In the genomic region with DNA sequence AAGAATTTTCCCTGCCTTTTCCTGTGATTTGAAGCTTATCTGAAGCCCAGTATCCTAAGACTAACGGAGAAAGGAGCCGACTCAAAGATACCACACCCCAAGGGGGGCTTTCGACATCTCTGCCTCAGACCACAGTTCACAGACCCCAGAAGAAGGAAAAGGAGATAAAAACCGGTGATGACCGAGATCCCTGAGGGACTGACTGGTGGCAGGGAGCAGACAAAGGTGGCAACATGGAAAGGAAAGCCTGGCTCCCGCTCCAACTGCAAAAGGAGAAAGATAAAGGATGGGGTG, we compare ENCODE assay signal across 8 cellular contexts. TPM values are rescaled to one million over a fixed set of nuclear protein-coding genes. Genes with fewer than 3 reads are reported as not detected.
DNase-seq lines count a peak whose midpoint lies in the region; ATAC-seq, FAIRE-seq and TF ChIP-seq lines count a peak whose summit lies in the region.

No MANE protein-coding gene starts in this region.

- H2BK120ac ChIP-seq in mesendoderm (ENCODE audit: low read depth, low read length) = no peak overlapping the region

- H3K36me3 ChIP-seq in A673 (ENCODE audit: insufficient read depth, low read length, poor library complexity, severe bottlenecking) (no peaks in the 10 kb centered on the region), bronchial epithelial cell (ENCODE audit: control insufficient read depth, insufficient read depth, low read length) (no peaks in the 10 kb centered on the region), mesendoderm (ENCODE audit: control insufficient read depth, insufficient read depth, low read length) (no peaks in the 10 kb centered on the region), aorta (ENCODE audit: control insufficient read depth in 1 of 2, insufficient read depth in 2 of 2, low read length in 1 of 2) (no peaks in the 10 kb centered on the region)

- peaks cover 5% of the 10 kb centered on the region for H3K79me1 ChIP-seq in mesendoderm (ENCODE audit: low read length)

- H2BK15ac ChIP-seq in mesendoderm (replicated peaks; ENCODE audit: low read depth) = no peak overlapping the region

- intact Hi-C loops in A673 (cut with micrococcal nuclease; ENCODE audit: unreplicated experiment) (loop anchor here (10.0 kb wide), 1 partner anchor 102 kb away; the partner anchor contains the start of genes KCTD20 and PXT1), aorta (cut with DNase I) (loop anchor here (5.0 kb wide), 4 partner anchors 46 to 159 kb away; partner anchors contain the start of genes ETV7 (in 1 of the 2), KCTD20 (in 1 of the 2), PXT1 (in 1 of the 2) and SRSF3 (in 1 of the 2))

- H3K79me2 ChIP-seq in mesendoderm (ENCODE audit: control insufficient read depth, insufficient read depth, low read length) = peaks cover 23% of the 10 kb centered on the region

- ATAC-seq in aorta (ENCODE audit: low FRiP score) = no peak
- ATAC-seq in HG03457 (IDR thresholded peaks at IDR 0.05; ENCODE audit: unreplicated experiment) = no peak

- peak overlapping the region; percentile 53 for H3K4me2 ChIP-seq in mesendoderm (ENCODE audit: low read length)

- H3K4me1 ChIP-seq in A673 (ENCODE audit: insufficient read depth, low read length, poor library complexity, severe bottlenecking) (peaks cover 5% of the 10 kb centered on the region), mesendoderm (ENCODE audit: control insufficient read depth, low read depth, low read length) (peaks cover 2% of the 10 kb centered on the region), aorta (ENCODE audit: control insufficient read depth in 1 of 2, insufficient read depth in 2 of 2, low read length in 2 of 2) (peaks cover 0 to 7% of the 10 kb centered on the region in 2 donors)

- H3K4ac ChIP-seq in mesendoderm (ENCODE audit: low read depth, low read length) = peak overlapping the region; percentile 97

- FAIRE-seq in bronchial epithelial cell (lab: Jason Lieb, UNC) = no peak

- no peak overlapping the region for H2AK5ac ChIP-seq in mesendoderm (ENCODE audit: low read length)

- H3K4me3 ChIP-seq in A673 (ENCODE audit: low read depth, low read length, poor library complexity, severe bottlenecking) = peak overlapping the region; percentile 92
- peak overlapping the region; percentile 88 for H3K4me3 ChIP-seq in bronchial epithelial cell (ENCODE audit: low read depth, low read length)
- H3K4me3 ChIP-seq in mesendoderm (ENCODE audit: low read length) = peak overlapping the region; percentile 26
- H3K4me3 ChIP-seq in aorta (ENCODE audit: low read length in 2 of 2) = peak overlapping the region; percentile 55 to 86

- H4K8ac ChIP-seq in mesendoderm (ENCODE audit: low read depth, low read length) = no peak overlapping the region

- peak overlapping the region; percentile 95 for H3K27ac ChIP-seq in A673 (ENCODE audit: low read depth, low read length, poor library complexity, severe bottlenecking)
- peak overlapping the region; percentile 98 for H3K27ac ChIP-seq in mesendoderm (ENCODE audit: low read depth, low read length)
- peak overlapping the region; percentile 68 to 94 for H3K27ac ChIP-seq in aorta (ENCODE audit: low read depth in 1 of 2, low read length in 2 of 2)

- H3K27me3 ChIP-seq in A673 (replicated peaks; ENCODE audit: insufficient read depth, low read depth, low read length, poor library complexity) (no peaks in the 10 kb centered on the region), bronchial epithelial cell (ENCODE audit: control insufficient read depth, insufficient read depth, low read length) (no peaks in the 10 kb centered on the region), mesendoderm (ENCODE audit: insufficient read depth, low read length, poor library complexity) (no peaks in the 10 kb centered on the region), aorta (ENCODE audit: control insufficient read depth in 1 of 2, insufficient read depth in 2 of 2, low read length in 1 of 2) (no peaks in the 10 kb centered on the region)

- H4K5ac ChIP-seq in mesendoderm (ENCODE audit: low read length) = no peak overlapping the region

- peak overlapping the region; percentile 60 for H3K9ac ChIP-seq in mesendoderm (ENCODE audit: low read length)

- H3K23ac ChIP-seq in mesendoderm (ENCODE audit: low read length) = no peak overlapping the region

- no TSS peak for BruUV-seq in A673 (replicated peaks; lab: Mats Ljungman, UMichigan)

- H3K18ac ChIP-seq in mesendoderm (ENCODE audit: low read length) = peak overlapping the region; percentile 99

- H3K9me3 ChIP-seq in A673 (ENCODE audit: low read depth, low read length, poor library complexity, severe bottlenecking) = no peaks in the 10 kb centered on the region
- no peaks in the 10 kb centered on the region for H3K9me3 ChIP-seq in aorta (ENCODE audit: control insufficient read depth, low read length)

- H3K56ac ChIP-seq in mesendoderm (ENCODE audit: low read length) = peak overlapping the region; percentile 97

- DNase-seq in A673 (ENCODE audit: low spot score) = peak; percentile 10
- peak; percentile 21 for DNase-seq in HPDE6-E6E7 (ENCODE audit: extremely low spot score)
- no peak for DNase-seq in bronchial epithelial cell (ENCODE audit: low read depth)
- no peak for DNase-seq in mesendoderm
- DNase-seq in aorta = no peak
- no peak for DNase-seq in RKO (ENCODE audit: low spot score)
- DNase-seq in H4 (ENCODE audit: low spot score) = no peak

- POLR2A ChIA-PET in A673 (lab: Charles Lee; ENCODE audit: low non-redundant PET) = no interaction called here

- CTCF ChIA-PET in A673 (lab: Charles Lee) = no interaction called here

- TF ChIP-seq CTCF in A673 (conservative IDR thresholded peaks at IDR 0.05; ENCODE audit: low read depth, low read length) (no peak), bronchial epithelial cell (IDR thresholded peaks at IDR 0.05; ENCODE audit: insufficient read depth, low read length, severe bottlenecking) (no peak)

- no CpG with 5 or more reads among the region's 6 CpGs for WGBS in mesendoderm (ENCODE audit: extremely low coverage, insufficient coverage, low lambda C conversion rate)
- WGBS in aorta, 2 donors = 0% methylated on average over 6 of the region's 6 CpGs

- no peak overlapping the region for H2BK5ac ChIP-seq in mesendoderm (ENCODE audit: low read length)

RNA-seq across cellular contexts. Expression of gene STK38, which starts 0.7 kb away (rescaled TPM):
- total RNA-seq in A673 (2021) = 21.2 and 24.2 TPM in 2 replicates
- 13.7 and 19.6 TPM in 2 replicates for total RNA-seq in bronchial epithelial cell
- 12.1 TPM for polyA plus RNA-seq in mesendoderm (2013, experiment 1 of 2)
- 12.0 TPM for polyA plus RNA-seq in mesendoderm (2013, experiment 2 of 2)
- total RNA-seq in aorta = 10 to 100 TPM; 25.2 to 38.0 TPM
- polyA plus RNA-seq in aorta = 10 to 100 TPM; 14.9 to 16.2 TPM
- 14.7 and 21.9 TPM in 2 replicates for total RNA-seq in H4 (2014; rRNA removed; shearing (Covaris generic))

RNA-seq across cellular contexts. Expression of gene SRSF3, which starts 47.6 kb away (rescaled TPM):
- total RNA-seq in A673 (2021) (623 and 682 TPM in 2 replicates), bronchial epithelial cell (200 and 206 TPM in 2 replicates), aorta (100 to 1,000 TPM; 190 to 197 TPM)
- 366 TPM for polyA plus RNA-seq in mesendoderm (2013, experiment 1 of 2)
- polyA plus RNA-seq in mesendoderm (2013, experiment 2 of 2) = 368 TPM
- polyA plus RNA-seq in aorta = 100 to 1,000 TPM; 160 to 193 TPM
- 409 and 635 TPM in 2 replicates for total RNA-seq in H4 (2014; rRNA removed; shearing (Covaris generic))

Comparison
In these comparisons a context has a peak if more than half of its experiments do, and no peak if none do; other contexts are left out.
1. DNase-seq: peak in A673 (single experiment) and HPDE6-E6E7 (single experiment); none in bronchial epithelial cell (single experiment), mesendoderm (single experiment), aorta (0 of 2), RKO (single experiment) and H4 (single experiment).
2. H3K4me3 ChIP-seq: peak in every context shown above with its lines; median percentile 92 in A673; 88 in bronchial epithelial cell; 70 in aorta; 26 in mesendoderm.
3. Peak in every context shown above with its lines, with median percentiles within 50 percentile points of each other: H3K27ac ChIP-seq.